In the genomic region with DNA sequence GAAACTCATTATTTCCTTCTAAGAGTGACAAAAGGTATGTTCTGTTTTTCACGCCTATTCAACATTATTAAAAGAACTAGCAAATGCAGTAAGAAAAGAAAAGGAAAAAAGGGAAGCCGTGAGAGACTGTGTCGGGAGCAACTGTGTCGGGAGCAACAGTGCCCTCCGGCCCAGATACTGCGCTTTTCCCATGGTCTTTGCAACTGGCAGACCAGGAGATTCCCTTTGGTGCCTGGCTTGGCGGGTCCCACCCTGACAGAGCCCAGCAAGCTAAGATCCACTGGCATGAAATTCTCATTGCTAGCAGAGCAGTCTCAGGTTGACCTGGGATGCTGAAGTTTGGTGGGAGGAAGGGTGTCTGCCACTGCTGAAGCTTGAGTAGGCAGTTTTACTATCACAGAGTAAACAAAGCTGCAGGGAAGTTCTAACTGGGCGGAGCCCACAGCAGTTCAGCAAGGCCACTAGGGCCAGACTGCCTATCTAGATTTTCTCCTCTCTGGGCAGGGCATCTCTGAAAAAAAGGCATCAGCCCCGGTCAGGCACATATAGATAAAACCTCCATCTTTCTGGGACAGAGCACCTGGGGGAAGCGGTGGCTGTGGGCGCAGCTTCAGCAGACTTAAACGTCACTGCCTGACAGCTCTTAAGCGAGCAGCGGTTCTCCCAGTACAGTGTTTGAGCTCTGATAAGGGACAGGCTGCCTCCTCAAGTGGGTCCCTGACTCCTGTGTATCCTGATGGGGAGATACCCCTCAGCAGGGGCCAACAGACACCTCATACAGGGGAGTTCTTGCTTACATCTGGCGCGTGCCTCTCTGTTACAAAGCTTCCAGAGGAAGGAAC, we compare ENCODE assay signal across 15 cellular contexts.
"Had no signal": no experiment of that assay in that cellular context is flagged by ENCODE, and none has a peak within 500 bp of the region (broad histone marks: within the 10 kb centered on the region; RNA-seq: fewer than 3 reads in every experiment).

No MANE protein-coding gene starts in this region.

- DNase-seq: activated CD4-positive, CD25-positive, alpha-beta regulatory T cell; activated T-cell treated with anti-CD3 and anti-CD28 coated beads, Interleukin-2, amount 50 U/mL, for 1 hour; amygdala; dermis blood vessel endothelial cell; hypothalamus; naive thymus-derived CD4-positive, alpha-beta T cell; small intestine; stimulated activated CD4-positive, alpha-beta T cell treated with anti-CD3 and anti-CD28 coated beads, Interleukin-1b, Interleukin-23, amount 100 ng/mL, for 48 hours; stimulated activated naive B cell treated with anti-CD40 and anti-IgM and Interleukin-4, amounts not matched to agents 10 μg/mL and 1 μg/mL and 100 μg/mL, for 72 hours; T1000 had no signal

- H3K4me3 ChIP-seq: lung, right atrium auricular region, tibial nerve, vagina had no signal

- ATAC-seq: esophagus mucosa; naive thymus-derived CD4-positive, alpha-beta T cell; stimulated activated naive B cell treated with anti-CD40 and anti-IgM and Interleukin-4, amounts not matched to agents 10 μg/mL and 1 μg/mL and 100 μg/mL, for 72 hours had no signal

- H3K27ac ChIP-seq: right atrium auricular region, tibial nerve, vagina had no signal
